16 cellular contexts compared by ENCODE assay signal in genomic region chr14:104714066-104714465, GRCh38. TPM values are rescaled to one million over a fixed set of nuclear protein-coding genes. Genes with fewer than 3 reads are reported as not detected.
DNase-seq lines count a peak whose midpoint lies in the region.
"Had no signal": no experiment of that assay in that cellular context is flagged by ENCODE, and none has a peak within 500 bp of the region (broad histone marks: within the 10 kb centered on the region; RNA-seq: fewer than 3 reads in every experiment).

No MANE protein-coding gene starts in this region.

- WGBS in neuronal stem cell (ENCODE audit: extremely low coverage in 2 of 2, insufficient read length in 2 of 2, insufficient replicate concordance in 1 of 2), 2 donors: no CpG with 5 or more reads among the region's 16 CpGs

- peak overlapping the region in 10 of 11 experiments; percentile 39 to 90 (median 80); a peak in 17 of 22 replicates for H3K27ac ChIP-seq in BLaER1 treated with 17β-estradiol and CSF1 and Interleukin-3, amounts not matched to agents 10 nM and 100 nM
- no peak overlapping the region for H3K27ac ChIP-seq in neuronal stem cell (replicated peaks; ENCODE audit: low read length)

- no peaks in the 10 kb centered on the region for H3K9me3 ChIP-seq in BLaER1 treated with 17β-estradiol and CSF1 and Interleukin-3, amounts not matched to agents 10 nM and 100 nM (replicated peaks in 1 of 11)
- H3K9me3 ChIP-seq in neuronal stem cell (replicated peaks in 1 of 2; ENCODE audit: control insufficient read depth in 2 of 2, insufficient read depth in 1 of 2, low read depth in 1 of 2, low read length in 2 of 2): no peaks in the 10 kb centered on the region
- H3K9me3 ChIP-seq: BE2C had no signal

- DNase-seq in H7 (peak; percentile 59), neuronal stem cell (ENCODE audit: low spot score) (no peak), retina (no peak), hippocampal formation (lab: John Stamatoyannopoulos, UW) (no peak)
- DNase-seq in stimulated activated CD4-positive, alpha-beta T cell treated with anti-CD3 and anti-CD28 coated beads, Interleukin-4, amount 100 ng/mL, for 4 hours: no peak
- DNase-seq: 8988T; ACHN; BE2C; C1 segment of cervical spinal cord; CD4-positive, alpha-beta memory T cell; CD4-positive, CD25-positive, alpha-beta regulatory T cell; CD8-positive, alpha-beta memory T cell; COR-L47; DMS79 treated with DMSO at 0.1 percent for 48 hours; GF-D8 had no signal

- no peak overlapping the region for H2BK15ac ChIP-seq in neuronal stem cell (ENCODE audit: low read length)

- peak overlapping the region; percentile 65 for H3K23ac ChIP-seq in neuronal stem cell (ENCODE audit: low read depth, low read length, poor library complexity)

- H2AK5ac ChIP-seq in neuronal stem cell (ENCODE audit: low read depth, low read length): no peak overlapping the region

- H3K36me3 ChIP-seq in BLaER1 treated with 17β-estradiol and CSF1 and Interleukin-3, amounts not matched to agents 10 nM and 100 nM: peaks cover 70 to 89% (median 81%) of the 10 kb centered on the region in 11 experiments
- peaks cover 8% of the 10 kb centered on the region for H3K36me3 ChIP-seq in H7 (replicated peaks; ENCODE audit: control insufficient read depth, insufficient read depth, low read length)
- peaks cover 26 to 71% of the 10 kb centered on the region in 2 donors for H3K36me3 ChIP-seq in neuronal stem cell (replicated peaks in 1 of 2; ENCODE audit: control insufficient read depth in 2 of 2, insufficient read depth in 2 of 2, low read length in 2 of 2)

- no peak overlapping the region for H2AFZ ChIP-seq in neuronal stem cell (ENCODE audit: low read length)

- no peak overlapping the region for H2BK120ac ChIP-seq in neuronal stem cell (ENCODE audit: low read depth, low read length)

- peaks cover 40 to 94% (median 86%) of the 10 kb centered on the region in 10 experiments for H3K4me1 ChIP-seq in BLaER1 treated with 17β-estradiol and CSF1 and Interleukin-3, amounts not matched to agents 10 nM and 100 nM
- H3K4me1 ChIP-seq in neuronal stem cell (ENCODE audit: control insufficient read depth in 2 of 2, insufficient read depth in 1 of 2, low read depth in 1 of 2, low read length in 2 of 2): no peaks in the 10 kb centered on the region
- H3K4me1 ChIP-seq: BE2C had no signal

- no peak overlapping the region for H3K4ac ChIP-seq in neuronal stem cell (ENCODE audit: low read length)

- no peak overlapping the region for H3K18ac ChIP-seq in neuronal stem cell (ENCODE audit: low read length)

- H3K27me3 ChIP-seq in BLaER1 treated with 17β-estradiol and CSF1 and Interleukin-3, amounts not matched to agents 10 nM and 100 nM: no peaks in the 10 kb centered on the region
- H3K27me3 ChIP-seq in H7 (ENCODE audit: control insufficient read depth, insufficient read depth, low read length) (no peaks in the 10 kb centered on the region), neuronal stem cell (ENCODE audit: control insufficient read depth in 3 of 3, insufficient read depth in 3 of 3, low read depth in 1 of 3, low read length in 3 of 3) (no peaks in the 10 kb centered on the region)
- H3K27me3 ChIP-seq: BE2C had no signal

- H3K4me2 ChIP-seq in BLaER1 treated with 17β-estradiol and CSF1 and Interleukin-3, amounts not matched to agents 10 nM and 100 nM: peak overlapping the region; percentile 78 to 93 (median 86)
- no peak overlapping the region for H3K4me2 ChIP-seq in neuronal stem cell (ENCODE audit: insufficient read depth, low read length, poor library complexity, severe bottlenecking)

- peaks cover 2% of the 10 kb centered on the region for H3K79me1 ChIP-seq in neuronal stem cell (ENCODE audit: low read depth, low read length)

- H4K8ac ChIP-seq in neuronal stem cell (ENCODE audit: low read depth, low read length): no peak overlapping the region

- H4K20me1 ChIP-seq in BLaER1 treated with 17β-estradiol and CSF1 and Interleukin-3, amounts not matched to agents 10 nM and 100 nM: peaks cover 0 to 73% (median 9%) of the 10 kb centered on the region in 11 experiments; a peak in 12 of 22 replicates

- H3K4me3 ChIP-seq in BLaER1 treated with 17β-estradiol and CSF1 and Interleukin-3, amounts not matched to agents 10 nM and 100 nM: peak overlapping the region in 9 of 10 experiments; percentile 17 to 68 (median 59); a peak in 17 of 20 replicates
- H3K4me3 ChIP-seq in H7 (ENCODE audit: insufficient read depth, low read depth, low read length) (no peak overlapping the region), neuronal stem cell (ENCODE audit: low read length in 2 of 2) (no peak overlapping the region)

- no peak overlapping the region for H2BK12ac ChIP-seq in neuronal stem cell (ENCODE audit: low read length)

- no peak overlapping the region for H2BK5ac ChIP-seq in neuronal stem cell (ENCODE audit: low read length)

- H3K9ac ChIP-seq in BLaER1 treated with 17β-estradiol and CSF1 and Interleukin-3, amounts not matched to agents 10 nM and 100 nM: peak overlapping the region; percentile 60 to 85 (median 77); a peak in 19 of 22 replicates
- no peak overlapping the region for H3K9ac ChIP-seq in neuronal stem cell (ENCODE audit: low read depth, low read length, poor library complexity)

- no peak overlapping the region for H3K14ac ChIP-seq in neuronal stem cell (ENCODE audit: low read length)

- H4K91ac ChIP-seq in neuronal stem cell (ENCODE audit: low read depth, low read length, poor library complexity): no peak overlapping the region

RNA-seq across cellular contexts. Expression of gene ADSS1, which starts 10.0 kb away (rescaled TPM):
- 10.3 and 11.2 TPM in 2 replicates for total RNA-seq in H7 (2014; rRNA removed; shearing (Covaris generic))
- 23.8 TPM for polyA plus RNA-seq in neuronal stem cell (2013, experiment 1 of 2)
- 21.4 TPM for polyA plus RNA-seq in neuronal stem cell (2013, experiment 2 of 2)

RNA-seq across cellular contexts. Expression of gene INF2, which starts 24.6 kb away (rescaled TPM):
- 62.8 and 78.6 TPM in 2 replicates for total RNA-seq in H7 (2014; rRNA removed; shearing (Covaris generic))
- polyA plus RNA-seq in neuronal stem cell (2013, experiment 1 of 2): 19.0 TPM
- polyA plus RNA-seq in neuronal stem cell (2013, experiment 2 of 2): 19.6 TPM

RNA-seq across cellular contexts. Expression of gene SIVA1, which starts 38.9 kb away (rescaled TPM):
- 206 and 249 TPM in 2 replicates for total RNA-seq in H7 (2014; rRNA removed; shearing (Covaris generic))
- polyA plus RNA-seq in neuronal stem cell (2013, experiment 1 of 2): 109 TPM
- polyA plus RNA-seq in neuronal stem cell (2013, experiment 2 of 2): 114 TPM

Comparison
In these comparisons a context has a peak if more than half of its experiments do, and no peak if none do; other contexts are left out.
1. H3K4me3 ChIP-seq: peak in BLaER1 treated with 17β-estradiol and CSF1 and Interleukin-3, amounts not matched to agents 10 nM and 100 nM (9 of 10); none in H7 (single experiment) and neuronal stem cell (0 of 2).